10 cellular contexts compared by ENCODE assay signal in genomic region chr1:1910033-1910465, GRCh38.
DNase-seq lines count a peak whose midpoint lies in the region; ATAC-seq and TF ChIP-seq lines count a peak whose summit lies in the region.
"Had no signal": no experiment of that assay in that cellular context is flagged by ENCODE, and none has a peak within 500 bp of the region (broad histone marks: within the 10 kb centered on the region; RNA-seq: fewer than 3 reads in every experiment).

No MANE protein-coding gene starts in this region.

- POLR2A ChIA-PET in AG04449 (lab: Yijun Ruan, JAX): interaction anchor here (1.5 kb wide), 1 partner anchor 18 kb away, joined by 4 read pairs; no protein-coding TSS in a partner anchor

- H3K27me3 ChIP-seq in HUES48 (ENCODE audit: control insufficient read depth, insufficient read depth, low read length) (no peaks in the 10 kb centered on the region), muscle layer of colon (ENCODE audit: control insufficient read depth in 1 of 2, insufficient read depth in 2 of 2, low read length in 2 of 2) (no peaks in the 10 kb centered on the region), HAP-1 (ENCODE audit: low read depth) (no peaks in the 10 kb centered on the region)
- H3K27me3 ChIP-seq: pancreas had no signal

- H3K9ac ChIP-seq in HUES48 (ENCODE audit: low read depth, low read length): peak overlapping the region; percentile 67; the same call in 1 of the 2 replicates
- H3K9ac ChIP-seq in muscle layer of colon (ENCODE audit: low read length): no peak overlapping the region

- H3K27ac ChIP-seq in HUES48 (ENCODE audit: low read depth, low read length) (no peak overlapping the region), muscle layer of colon (ENCODE audit: low read depth, low read length) (peak overlapping the region; percentile 14)

- peak overlapping the region; percentile 57 for H3K4me3 ChIP-seq in AG04449 (ENCODE audit: low read depth, low read length)
- peak overlapping the region; percentile 71 for H3K4me3 ChIP-seq in HUES48 (ENCODE audit: low read depth, low read length)
- H3K4me3 ChIP-seq in cardiac fibroblast (replicated peaks in 1 of 2; ENCODE audit: low read depth in 2 of 2, low read length in 2 of 2): peak overlapping the region; percentile 47 to 53
- H3K4me3 ChIP-seq in muscle layer of colon (ENCODE audit: low read depth in 1 of 2, low read length in 2 of 2): peak overlapping the region in 1 of 2 donors; percentile 49
- H3K4me3 ChIP-seq in HAP-1: no peak overlapping the region; the same call in 1 of the 2 replicates

- in situ Hi-C loops in HAP-1 (cut with MboI; ENCODE audit: low sequenced_read_pairs): no loop called here

- DNase-seq in AG04449 (ENCODE audit: low read depth, low spot score): no peak
- DNase-seq in cardiac fibroblast (ENCODE audit: low read depth in 2 of 2): no peak
- no peak for DNase-seq in HAP-1 (ENCODE audit: low spot score in 2 of 2)
- no peak for DNase-seq in AG20443 (ENCODE audit: low spot score)
- no peak for DNase-seq in activated CD8-positive, alpha-beta memory T cell treated with anti-CD3 and anti-CD28 coated beads for 24 hours
- DNase-seq: GF-D8 had no signal

- TF ChIP-seq CTCF in AG04449 (IDR thresholded peaks at IDR 0.05; ENCODE audit: insufficient read depth, low read length, missing control alignments): no peak
- TF ChIP-seq CTCF in cardiac fibroblast (IDR thresholded peaks at IDR 0.05; ENCODE audit: low read depth, low read length): no peak

- H3K36me3 ChIP-seq in HUES48 (ENCODE audit: control insufficient read depth, insufficient read depth, low read length): no peaks in the 10 kb centered on the region
- H3K36me3 ChIP-seq in muscle layer of colon (ENCODE audit: insufficient read depth, low read length): no peaks in the 10 kb centered on the region
- no peaks in the 10 kb centered on the region for H3K36me3 ChIP-seq in HAP-1 (replicated peaks)
- H3K36me3 ChIP-seq: pancreas had no signal

- CTCF ChIA-PET in AG04449 (lab: Yijun Ruan, JAX): interaction anchor here (1.4 to 5.1 kb wide), 5 partner anchors 13 to 135 kb away, joined by 4 to 75 read pairs (median 9); no protein-coding TSS in a partner anchor

- H3K9me3 ChIP-seq in HUES48 (ENCODE audit: control insufficient read depth, insufficient read depth, low read length): no peaks in the 10 kb centered on the region
- no peaks in the 10 kb centered on the region for H3K9me3 ChIP-seq in muscle layer of colon (ENCODE audit: low read length)
- H3K9me3 ChIP-seq in HAP-1: no peaks in the 10 kb centered on the region
- H3K9me3 ChIP-seq: pancreas had no signal

- no peak for ATAC-seq in HG02884 (IDR thresholded peaks at IDR 0.05; ENCODE audit: unreplicated experiment)

- H3K4me1 ChIP-seq in HUES48 (ENCODE audit: control insufficient read depth, insufficient read depth, low read length) (peaks cover 4% of the 10 kb centered on the region; the same call in 1 of the 2 replicates), muscle layer of colon (ENCODE audit: insufficient read depth, low read length) (peaks cover 12% of the 10 kb centered on the region), HAP-1 (peaks cover 18% of the 10 kb centered on the region)
